ENCODE assay signal across 8 cellular contexts in the genomic region with DNA sequence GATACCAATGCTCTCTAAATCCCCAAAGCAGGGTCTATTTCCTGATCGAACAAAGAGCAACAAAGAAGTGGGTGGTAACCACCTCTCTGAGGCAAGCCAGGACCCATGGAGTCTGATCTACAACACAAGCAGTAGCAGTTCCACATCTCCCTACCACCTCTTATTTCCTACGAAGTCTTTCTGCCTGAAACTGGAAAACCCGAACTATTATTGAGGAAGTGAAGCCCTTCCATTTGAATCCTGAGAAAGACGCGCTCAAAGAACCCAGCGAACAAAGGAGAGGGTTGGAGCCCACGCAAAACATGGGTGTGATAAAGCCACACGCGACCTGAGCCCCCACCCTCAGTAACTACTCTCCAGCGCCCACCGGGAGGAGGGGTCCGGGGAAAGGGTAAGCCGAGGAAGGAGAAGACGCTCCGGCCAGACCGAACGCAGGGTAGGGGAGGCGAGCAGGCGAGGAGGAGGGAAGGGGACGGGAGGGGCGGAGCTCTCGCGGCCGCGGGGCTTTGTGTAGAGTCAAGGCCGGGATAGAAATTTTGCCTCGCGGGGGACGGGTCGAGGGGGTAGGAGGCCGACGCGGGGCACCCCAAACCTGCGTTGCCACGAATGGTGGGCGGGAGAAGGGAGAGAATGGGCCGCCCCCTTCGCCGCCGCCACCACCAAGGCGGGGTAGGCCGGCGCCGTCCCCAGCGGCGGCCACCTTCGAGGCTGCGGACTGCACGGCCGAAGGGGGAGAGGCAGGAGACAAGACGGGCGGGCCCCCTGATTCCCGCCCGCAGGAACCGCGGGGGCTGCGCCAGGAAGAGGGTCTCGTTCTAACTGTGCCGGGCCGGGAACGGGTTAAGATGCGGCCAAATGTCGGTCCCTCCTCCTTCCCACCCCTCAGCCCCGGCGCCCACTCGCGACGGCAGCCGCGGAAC. TPM values are rescaled to one million over a fixed set of nuclear protein-coding genes. Genes with fewer than 3 reads are reported as not detected.
DNase-seq lines count a peak whose midpoint lies in the region; TF ChIP-seq lines count a peak whose summit lies in the region.

No MANE protein-coding gene starts in this region.

- TF ChIP-seq CTCF in GM12875 (IDR thresholded peaks at IDR 0.05; ENCODE audit: borderline replicate concordance, insufficient read depth, low read depth, low read length) (no peak), WERI-Rb-1 (IDR thresholded peaks at IDR 0.05; ENCODE audit: low read depth, low read length) (no peak), cardiac fibroblast (IDR thresholded peaks at IDR 0.05; ENCODE audit: low read depth, low read length) (no peak)

- CTCF ChIA-PET in HEK293T (lab: Yijun Ruan, JAX), result no interaction called here

- DNase-seq in HEK293T (ENCODE audit: extremely low spot score) (peak; percentile 62), MV-4-11 (lab: John Stamatoyannopoulos, UW) (peak; percentile 68), WERI-Rb-1 (peak; percentile 67), cardiac fibroblast (ENCODE audit: low read depth in 2 of 2) (peak; percentile 26 to 38), iris pigment epithelial cell (ENCODE audit: low read depth) (peak; percentile 50), mesenteric fat pad (ENCODE audit: low spot score) (no peak)
- peak; percentile 9 to 43 for DNase-seq in stimulated activated CD4-positive, alpha-beta T cell treated with anti-CD3 and anti-CD28 coated beads, Interleukin-12 subunit alpha, Interleukin-12 subunit beta, amount 100 ng/mL, for 24 hours (ENCODE audit: low read depth in 2 of 2)

- peak overlapping the region; percentile 98 for H3K27ac ChIP-seq in WERI-Rb-1

- H3K36me3 ChIP-seq in WERI-Rb-1, result peaks cover 16% of the 10 kb centered on the region

- H3K4me3 ChIP-seq in GM12875 (ENCODE audit: low read depth, low read length) (peak overlapping the region; percentile 98), WERI-Rb-1 (ENCODE audit: low read depth, low read length) (peak overlapping the region; percentile 99), cardiac fibroblast (replicated peaks in 1 of 2; ENCODE audit: low read depth in 2 of 2, low read length in 2 of 2) (peak overlapping the region; percentile 90 to 99)

- POLR2A ChIA-PET in HEK293T (lab: Yijun Ruan, JAX), result interaction anchor here (0.6 to 2.4 kb wide), 4 partner anchors 11 to 13 kb away, joined by 4 to 10 read pairs (median 6); no protein-coding TSS in a partner anchor

- H3K9me3 ChIP-seq in WERI-Rb-1 (ENCODE audit: severe bottlenecking), result peaks cover 5% of the 10 kb centered on the region

- H3K27me3 ChIP-seq in WERI-Rb-1 (ENCODE audit: insufficient read depth, low read depth, severe bottlenecking), result no peaks in the 10 kb centered on the region

TF ChIP-seq in HEK293T, 16 proteins besides CTCF, POLR2A, EP300 and RAD21:
- TF ChIP-seq ZNF384 (IDR thresholded peaks at IDR 0.05), result no peak
- peak; percentile 7 for TF ChIP-seq L3MBTL2 (conservative IDR thresholded peaks at IDR 0.05)

RNA-seq across cellular contexts. Expression of gene HDAC2, which starts 0.8 kb away (rescaled TPM):
- total RNA-seq in mesenteric fat pad, result 54.1 TPM
